ENCODE assay signal across 14 cellular contexts in genomic region chr2:62208082-62208757, GRCh38. TPM values are rescaled to one million over a fixed set of nuclear protein-coding genes. Genes with fewer than 3 reads are reported as not detected.
DNase-seq lines count a peak whose midpoint lies in the region; ATAC-seq and TF ChIP-seq lines count a peak whose summit lies in the region.
"Had no signal": no experiment of that assay in that cellular context is flagged by ENCODE, and none has a peak within 500 bp of the region (broad histone marks: within the 10 kb centered on the region; RNA-seq: fewer than 3 reads in every experiment).

No MANE protein-coding gene starts in this region.

- peaks cover 51% of the 10 kb centered on the region for H3K36me3 Mint-ChIP-seq in activated CD4-positive, alpha-beta T cell treated with anti-CD3 and anti-CD28 coated beads, Interleukin-2, amount 10 ng/mL, durations not matched to agents 24 days and 14 days (ENCODE audit: low read depth)
- peaks cover 55% of the 10 kb centered on the region for H3K36me3 Mint-ChIP-seq in activated CD4-positive, alpha-beta T cell treated with anti-CD3 and anti-CD28 coated beads, Interleukin-2, amount 10 ng/mL, durations not matched to agents 7 days and 5 days (ENCODE audit: low read depth)
- peaks cover 35% of the 10 kb centered on the region for H3K36me3 Mint-ChIP-seq in CD8-positive, alpha-beta T cell
- H3K36me3 Mint-ChIP-seq in activated naive CD8-positive, alpha-beta T cell treated with anti-CD3 and anti-CD28 coated beads for 36 hours: peaks cover 72% of the 10 kb centered on the region
- peaks cover 15 to 38% (median 25%) of the 10 kb centered on the region in 3 donors for H3K36me3 Mint-ChIP-seq in naive thymus-derived CD8-positive, alpha-beta T cell

- no peaks in the 10 kb centered on the region for H3K9me3 ChIP-seq in CD8-positive, alpha-beta T cell (ENCODE audit: low read length)
- H3K9me3 ChIP-seq: ascending aorta, colonic mucosa, HAP-1 had no signal

- no peak for ATAC-seq in CD8-positive, alpha-beta T cell
- ATAC-seq in naive thymus-derived CD8-positive, alpha-beta T cell: no peak
- ATAC-seq in HG02973 (IDR thresholded peaks at IDR 0.05; ENCODE audit: unreplicated experiment) (no peak), GM18868 (IDR thresholded peaks at IDR 0.05; ENCODE audit: unreplicated experiment) (no peak)
- ATAC-seq: SK-N-SH treated with all-trans-retinoic acid at 6 μM for 48 hours had no signal

- no peak for TF ChIP-seq CTCF in CD8-positive, alpha-beta T cell (IDR thresholded peaks at IDR 0.05)

- H3K4me3 ChIP-seq in CD8-positive, alpha-beta T cell (ENCODE audit: low read depth, low read length): no peak overlapping the region
- H3K4me3 ChIP-seq: ascending aorta, colonic mucosa, HAP-1 had no signal

- H3K27me3 ChIP-seq in CD8-positive, alpha-beta T cell (ENCODE audit: insufficient read depth, low read length): no peaks in the 10 kb centered on the region
- H3K27me3 ChIP-seq: ascending aorta, colonic mucosa had no signal

- peaks cover 4% of the 10 kb centered on the region for H3K9me3 Mint-ChIP-seq in activated CD4-positive, alpha-beta T cell treated with anti-CD3 and anti-CD28 coated beads, Interleukin-2, amount 10 ng/mL, durations not matched to agents 24 days and 14 days
- H3K9me3 Mint-ChIP-seq in activated CD4-positive, alpha-beta T cell treated with anti-CD3 and anti-CD28 coated beads, Interleukin-2, amount 10 ng/mL, durations not matched to agents 7 days and 5 days: peaks cover 15% of the 10 kb centered on the region
- H3K9me3 Mint-ChIP-seq in CD8-positive, alpha-beta T cell: peaks cover 5% of the 10 kb centered on the region
- H3K9me3 Mint-ChIP-seq in activated naive CD8-positive, alpha-beta T cell treated with anti-CD3 and anti-CD28 coated beads for 36 hours: peaks cover 20% of the 10 kb centered on the region
- peaks cover 0 to 21% (median 5%) of the 10 kb centered on the region in 9 donors for H3K9me3 Mint-ChIP-seq in naive thymus-derived CD8-positive, alpha-beta T cell

- no peak for DNase-seq in activated CD4-positive, alpha-beta T cell treated with anti-CD3 and anti-CD28 coated beads, Interleukin-2, amount 10 ng/mL, durations not matched to agents 24 days and 14 days
- no peak for DNase-seq in activated CD4-positive, alpha-beta T cell treated with anti-CD3 and anti-CD28 coated beads, Interleukin-2, amount 10 ng/mL, durations not matched to agents 7 days and 5 days
- DNase-seq in CD8-positive, alpha-beta T cell: peak in 1 of 7 experiments; percentile 5
- DNase-seq in activated naive CD8-positive, alpha-beta T cell treated with anti-CD3 and anti-CD28 coated beads for 36 hours: no peak
- DNase-seq in naive thymus-derived CD8-positive, alpha-beta T cell: no peak
- DNase-seq in islet precursor cell: no peak
- DNase-seq: colonic mucosa, NCI-H2171 treated with DMSO at 0.1 percent for 48 hours had no signal

- no peak overlapping the region for H3K27ac ChIP-seq in CD8-positive, alpha-beta T cell (ENCODE audit: low read depth, low read length)
- H3K27ac ChIP-seq: ascending aorta, colonic mucosa had no signal

- H3K4me1 ChIP-seq in CD8-positive, alpha-beta T cell (ENCODE audit: insufficient read depth, low read length): peaks cover 77% of the 10 kb centered on the region
- H3K4me1 ChIP-seq: colonic mucosa, HAP-1 had no signal

- CTCF ChIA-PET in activated CD4-positive, alpha-beta T cell treated with anti-CD3 and anti-CD28 coated beads, Interleukin-2, amount 10 ng/mL, durations not matched to agents 7 days and 5 days (lab: Charles Lee): interaction anchor here (1.5 kb wide), 1 partner anchor 17 kb away, joined by 3 read pairs; no protein-coding TSS in a partner anchor
- CTCF ChIA-PET in CD8-positive, alpha-beta T cell (lab: Charles Lee): interaction anchor here (0.6 kb wide), 1 partner anchor 92 kb away, joined by 4 read pairs; no protein-coding TSS in a partner anchor

- no peak overlapping the region for H3K4me3 Mint-ChIP-seq in activated CD4-positive, alpha-beta T cell treated with anti-CD3 and anti-CD28 coated beads, Interleukin-2, amount 10 ng/mL, durations not matched to agents 24 days and 14 days
- no peak overlapping the region for H3K4me3 Mint-ChIP-seq in activated CD4-positive, alpha-beta T cell treated with anti-CD3 and anti-CD28 coated beads, Interleukin-2, amount 10 ng/mL, durations not matched to agents 7 days and 5 days
- peak overlapping the region; percentile 44 for H3K4me3 Mint-ChIP-seq in CD8-positive, alpha-beta T cell
- no peak overlapping the region for H3K4me3 Mint-ChIP-seq in activated naive CD8-positive, alpha-beta T cell treated with anti-CD3 and anti-CD28 coated beads for 36 hours
- H3K4me3 Mint-ChIP-seq in naive thymus-derived CD8-positive, alpha-beta T cell: peak overlapping the region in 9 of 10 donors; percentile 44 to 95 (median 73)
- H3K4me3 Mint-ChIP-seq: memory B cell had no signal

- POLR2A ChIA-PET in activated CD4-positive, alpha-beta T cell treated with anti-CD3 and anti-CD28 coated beads, Interleukin-2, amount 10 ng/mL, durations not matched to agents 7 days and 5 days (lab: Charles Lee): no interaction called here
- POLR2A ChIA-PET in CD8-positive, alpha-beta T cell (lab: Charles Lee): interaction anchor here (0.5 to 2.0 kb wide), 3 partner anchors 9 to 230 kb away, joined by 3 to 6 read pairs (median 3); partner anchors contain the start of gene B3GNT2
- POLR2A ChIA-PET in naive thymus-derived CD8-positive, alpha-beta T cell (lab: Charles Lee): interaction anchor here (1.2 kb wide), 1 partner anchor 8 kb away, joined by 3 read pairs; no protein-coding TSS in a partner anchor

- H3K36me3 ChIP-seq in CD8-positive, alpha-beta T cell (ENCODE audit: insufficient read depth, low read length): no peaks in the 10 kb centered on the region
- H3K36me3 ChIP-seq: ascending aorta, colonic mucosa, HAP-1 had no signal

- H3K27ac Mint-ChIP-seq in activated CD4-positive, alpha-beta T cell treated with anti-CD3 and anti-CD28 coated beads, Interleukin-2, amount 10 ng/mL, durations not matched to agents 24 days and 14 days: peak overlapping the region; percentile 64
- H3K27ac Mint-ChIP-seq in activated CD4-positive, alpha-beta T cell treated with anti-CD3 and anti-CD28 coated beads, Interleukin-2, amount 10 ng/mL, durations not matched to agents 7 days and 5 days: no peak overlapping the region
- H3K27ac Mint-ChIP-seq in CD8-positive, alpha-beta T cell: peak overlapping the region; percentile 92
- peak overlapping the region; percentile 82 for H3K27ac Mint-ChIP-seq in activated naive CD8-positive, alpha-beta T cell treated with anti-CD3 and anti-CD28 coated beads for 36 hours
- H3K27ac Mint-ChIP-seq in naive thymus-derived CD8-positive, alpha-beta T cell: peak overlapping the region; percentile 79 to 93 (median 90)
- H3K27ac Mint-ChIP-seq: memory B cell had no signal

- peaks cover 45% of the 10 kb centered on the region for H3K4me1 Mint-ChIP-seq in activated CD4-positive, alpha-beta T cell treated with anti-CD3 and anti-CD28 coated beads, Interleukin-2, amount 10 ng/mL, durations not matched to agents 24 days and 14 days
- peaks cover 44% of the 10 kb centered on the region for H3K4me1 Mint-ChIP-seq in activated CD4-positive, alpha-beta T cell treated with anti-CD3 and anti-CD28 coated beads, Interleukin-2, amount 10 ng/mL, durations not matched to agents 7 days and 5 days
- H3K4me1 Mint-ChIP-seq in CD8-positive, alpha-beta T cell (ENCODE audit: low read depth): peaks cover 96% of the 10 kb centered on the region
- peaks cover 91% of the 10 kb centered on the region for H3K4me1 Mint-ChIP-seq in activated naive CD8-positive, alpha-beta T cell treated with anti-CD3 and anti-CD28 coated beads for 36 hours
- H3K4me1 Mint-ChIP-seq in naive thymus-derived CD8-positive, alpha-beta T cell: peaks cover 64 to 98% (median 94%) of the 10 kb centered on the region in 4 donors

- intact Hi-C loops in activated CD4-positive, alpha-beta T cell treated with anti-CD3 and anti-CD28 coated beads, Interleukin-2, amount 10 ng/mL, durations not matched to agents 24 days and 14 days (cut with micrococcal nuclease): loop anchor here (1.0 kb wide), 1 partner anchor 8 kb away; no protein-coding TSS in a partner anchor
- intact Hi-C loops in CD8-positive, alpha-beta T cell (cut with DNase I, micrococcal nuclease): no loop called here

- no peaks in the 10 kb centered on the region for H3K27me3 Mint-ChIP-seq in activated CD4-positive, alpha-beta T cell treated with anti-CD3 and anti-CD28 coated beads, Interleukin-2, amount 10 ng/mL, durations not matched to agents 24 days and 14 days
- no peaks in the 10 kb centered on the region for H3K27me3 Mint-ChIP-seq in activated CD4-positive, alpha-beta T cell treated with anti-CD3 and anti-CD28 coated beads, Interleukin-2, amount 10 ng/mL, durations not matched to agents 7 days and 5 days
- no peaks in the 10 kb centered on the region for H3K27me3 Mint-ChIP-seq in CD8-positive, alpha-beta T cell (ENCODE audit: low read depth)
- H3K27me3 Mint-ChIP-seq in activated naive CD8-positive, alpha-beta T cell treated with anti-CD3 and anti-CD28 coated beads for 36 hours: no peaks in the 10 kb centered on the region
- H3K27me3 Mint-ChIP-seq in naive thymus-derived CD8-positive, alpha-beta T cell: no peaks in the 10 kb centered on the region
- H3K27me3 Mint-ChIP-seq: memory B cell had no signal

RNA-seq across cellular contexts. Expression of gene B3GNT2, which starts 12.3 kb away (rescaled TPM):
- 30.4 and 30.9 TPM in 2 replicates for total RNA-seq in activated CD4-positive, alpha-beta T cell treated with anti-CD3 and anti-CD28 coated beads, Interleukin-2, amount 10 ng/mL, durations not matched to agents 24 days and 14 days
- total RNA-seq in activated CD4-positive, alpha-beta T cell treated with anti-CD3 and anti-CD28 coated beads, Interleukin-2, amount 10 ng/mL, durations not matched to agents 7 days and 5 days: 10 to 100 TPM; 28.0 to 30.6 TPM
- 10 to 100 TPM; 74.1 to 77.9 TPM for total RNA-seq in CD8-positive, alpha-beta T cell
- 10 to 100 TPM; 67.3 to 68.7 TPM for total RNA-seq in activated naive CD8-positive, alpha-beta T cell treated with anti-CD3 and anti-CD28 coated beads for 36 hours
- total RNA-seq in naive thymus-derived CD8-positive, alpha-beta T cell: 10 to 100 TPM; 20.7 to 22.8 TPM
- polyA plus RNA-seq in naive thymus-derived CD8-positive, alpha-beta T cell: 10 to 100 TPM; 20.0 to 31.0 (median 27.0) TPM

Comparison
In these comparisons a context has a peak if more than half of its experiments do, and no peak if none do; other contexts are left out.
1. H3K4me3 Mint-ChIP-seq: peak in CD8-positive, alpha-beta T cell (single experiment) and naive thymus-derived CD8-positive, alpha-beta T cell (9 of 10); none in activated CD4-positive, alpha-beta T cell treated with anti-CD3 and anti-CD28 coated beads, Interleukin-2, amount 10 ng/mL, durations not matched to agents 24 days and 14 days (single experiment), activated CD4-positive, alpha-beta T cell treated with anti-CD3 and anti-CD28 coated beads, Interleukin-2, amount 10 ng/mL, durations not matched to agents 7 days and 5 days (single experiment) and activated naive CD8-positive, alpha-beta T cell treated with anti-CD3 and anti-CD28 coated beads for 36 hours (single experiment).